In genomic region chr4:147683172-147683571, GRCh38 we compare ENCODE assay signal across 7 cellular contexts. TPM values are rescaled to one million over a fixed set of nuclear protein-coding genes. Genes with fewer than 3 reads are reported as not detected.
DNase-seq lines count a peak whose midpoint lies in the region; TF ChIP-seq lines count a peak whose summit lies in the region.

No MANE protein-coding gene starts in this region.

- peak overlapping the region; percentile 92 for H3K4me3 Mint-ChIP-seq in activated T-helper 1 cell treated with anti-CD3 and anti-CD28 coated beads, Interleukin-12 subunit alpha, Interleukin-12 subunit beta, Interleukin-2, Interleukin-4 antibody, amounts not matched to agents 30 ng/mL and 10 ng/mL and 1 ng/mL, durations not matched to agents 14 hours and 24 hours and 36 hours

- peak overlapping the region; percentile 88 for H3K4me3 ChIP-seq in GM08714 (ENCODE audit: low read length)
- peak overlapping the region; percentile 94 for H3K4me3 ChIP-seq in Loucy (ENCODE audit: low read length, poor library complexity, severe bottlenecking)
- H3K4me3 ChIP-seq in osteoblast (ENCODE audit: insufficient read depth, low read length) = peak overlapping the region; percentile 99

- H3K27me3 Mint-ChIP-seq in activated T-helper 1 cell treated with anti-CD3 and anti-CD28 coated beads, Interleukin-12 subunit alpha, Interleukin-12 subunit beta, Interleukin-2, Interleukin-4 antibody, amounts not matched to agents 30 ng/mL and 10 ng/mL and 1 ng/mL, durations not matched to agents 14 hours and 24 hours and 36 hours (ENCODE audit: insufficient read depth) = peaks cover 7% of the 10 kb centered on the region

- H3K9me2 ChIP-seq in Loucy (replicated peaks; ENCODE audit: low read depth, low read length) = no peaks in the 10 kb centered on the region

- H3F3A ChIP-seq in Loucy (ENCODE audit: low read depth) = no peaks in the 10 kb centered on the region

- H4K20me1 ChIP-seq in Loucy (ENCODE audit: insufficient read depth, low read length, poor library complexity, severe bottlenecking) (peaks cover 6% of the 10 kb centered on the region), osteoblast (ENCODE audit: insufficient read depth, low read length) (no peaks in the 10 kb centered on the region)

- H3K36me3 ChIP-seq in Loucy (ENCODE audit: insufficient read depth, low read length) = peaks cover 4% of the 10 kb centered on the region; the same call in 1 of the 2 replicates
- peaks cover 7% of the 10 kb centered on the region for H3K36me3 ChIP-seq in osteoblast (ENCODE audit: insufficient read depth, low read length)

- H3K4me2 ChIP-seq in Loucy (ENCODE audit: low read depth, low read length, poor library complexity, severe bottlenecking) = peak overlapping the region; percentile 92
- H3K4me2 ChIP-seq in osteoblast (ENCODE audit: insufficient read depth, low read length) = peak overlapping the region; percentile 99

- H3K9me3 Mint-ChIP-seq in activated T-helper 1 cell treated with anti-CD3 and anti-CD28 coated beads, Interleukin-12 subunit alpha, Interleukin-12 subunit beta, Interleukin-2, Interleukin-4 antibody, amounts not matched to agents 30 ng/mL and 10 ng/mL and 1 ng/mL, durations not matched to agents 14 hours and 24 hours and 36 hours = no peaks in the 10 kb centered on the region

- H3K9me3 ChIP-seq in Loucy (ENCODE audit: insufficient read depth, low read depth, low read length) = no peaks in the 10 kb centered on the region
- no peaks in the 10 kb centered on the region for H3K9me3 ChIP-seq in osteoblast (ENCODE audit: low read depth, low read length)

- TF ChIP-seq CTCF in Loucy (conservative IDR thresholded peaks at IDR 0.05; ENCODE audit: low read length) (no peak), osteoblast (IDR thresholded peaks at IDR 0.05; ENCODE audit: extremely low read depth, low read depth, low read length) (no peak)

- peaks cover 44% of the 10 kb centered on the region for H3K4me1 ChIP-seq in Loucy (ENCODE audit: insufficient read depth, low read length, poor library complexity, severe bottlenecking)
- peaks cover 10% of the 10 kb centered on the region for H3K4me1 ChIP-seq in osteoblast (ENCODE audit: insufficient read depth, low read length)

- H2AFZ ChIP-seq in Loucy (ENCODE audit: low read length) (peak overlapping the region; percentile 100; the same call in 1 of the 2 replicates), osteoblast (ENCODE audit: low read length) (peak overlapping the region; percentile 99)

- H3K27me3 ChIP-seq in Loucy (ENCODE audit: insufficient read depth, low read length, poor library complexity, severe bottlenecking) = no peaks in the 10 kb centered on the region
- no peaks in the 10 kb centered on the region for H3K27me3 ChIP-seq in osteoblast (ENCODE audit: insufficient read depth, low read length)

- intact Hi-C loops in activated T-helper 1 cell treated with anti-CD3 and anti-CD28 coated beads, Interleukin-12 subunit alpha, Interleukin-12 subunit beta, Interleukin-2, Interleukin-4 antibody, amounts not matched to agents 30 ng/mL and 10 ng/mL and 1 ng/mL, durations not matched to agents 14 hours and 24 hours and 36 hours (cut with micrococcal nuclease) = loop anchor here (5.0 to 10.0 kb wide), 2 partner anchors 168 to 759 kb away; partner anchors contain the start of gene NR3C2

- H3K36me3 Mint-ChIP-seq in activated T-helper 1 cell treated with anti-CD3 and anti-CD28 coated beads, Interleukin-12 subunit alpha, Interleukin-12 subunit beta, Interleukin-2, Interleukin-4 antibody, amounts not matched to agents 30 ng/mL and 10 ng/mL and 1 ng/mL, durations not matched to agents 14 hours and 24 hours and 36 hours (ENCODE audit: low read depth) = peaks cover 9% of the 10 kb centered on the region

- peaks cover 30% of the 10 kb centered on the region for H3K4me1 Mint-ChIP-seq in activated T-helper 1 cell treated with anti-CD3 and anti-CD28 coated beads, Interleukin-12 subunit alpha, Interleukin-12 subunit beta, Interleukin-2, Interleukin-4 antibody, amounts not matched to agents 30 ng/mL and 10 ng/mL and 1 ng/mL, durations not matched to agents 14 hours and 24 hours and 36 hours (ENCODE audit: low read depth)

- peak overlapping the region; percentile 90 for H3K27ac Mint-ChIP-seq in activated T-helper 1 cell treated with anti-CD3 and anti-CD28 coated beads, Interleukin-12 subunit alpha, Interleukin-12 subunit beta, Interleukin-2, Interleukin-4 antibody, amounts not matched to agents 30 ng/mL and 10 ng/mL and 1 ng/mL, durations not matched to agents 14 hours and 24 hours and 36 hours

- peak overlapping the region; percentile 95 for H3K27ac ChIP-seq in osteoblast (ENCODE audit: low read depth, low read length)

- H3K79me2 ChIP-seq in Loucy (ENCODE audit: insufficient read depth, low read length) (peaks cover 45% of the 10 kb centered on the region), osteoblast (ENCODE audit: insufficient read depth, low read length) (peaks cover 39% of the 10 kb centered on the region)

- no peak for DNase-seq in activated T-helper 1 cell treated with anti-CD3 and anti-CD28 coated beads, Interleukin-12 subunit alpha, Interleukin-12 subunit beta, Interleukin-2, Interleukin-4 antibody, amounts not matched to agents 30 ng/mL and 10 ng/mL and 1 ng/mL, durations not matched to agents 14 hours and 24 hours and 36 hours (ENCODE audit: low spot score)
- DNase-seq in glomerular visceral epithelial cell (ENCODE audit: extremely low spot score) = peak; percentile 26
- DNase-seq in osteoblast (ENCODE audit: insufficient read length, low spot score, missing footprints) = peak; percentile 45
- no peak for DNase-seq in middle frontal gyrus (ENCODE audit: extremely low spot score, low spot score)
- DNase-seq in mesenteric fat pad (ENCODE audit: low spot score) = no peak

- H3K9ac ChIP-seq in Loucy (ENCODE audit: low read depth, low read length, poor library complexity, severe bottlenecking) = peak overlapping the region; percentile 89

RNA-seq across cellular contexts. Expression of gene PRMT9, which starts 0.8 kb away (rescaled TPM):
- total RNA-seq in activated T-helper 1 cell treated with anti-CD3 and anti-CD28 coated beads, Interleukin-12 subunit alpha, Interleukin-12 subunit beta, Interleukin-2, Interleukin-4 antibody, amounts not matched to agents 30 ng/mL and 10 ng/mL and 1 ng/mL, durations not matched to agents 14 hours and 24 hours and 36 hours = 6.8 and 7.4 TPM in 2 replicates
- total RNA-seq in osteoblast (8.3 and 9.0 TPM in 2 replicates), mesenteric fat pad (11.5 TPM)

RNA-seq across cellular contexts. Expression of gene ARHGAP10, which starts 48.7 kb away (rescaled TPM):
- 7.4 and 8.6 TPM in 2 replicates for total RNA-seq in activated T-helper 1 cell treated with anti-CD3 and anti-CD28 coated beads, Interleukin-12 subunit alpha, Interleukin-12 subunit beta, Interleukin-2, Interleukin-4 antibody, amounts not matched to agents 30 ng/mL and 10 ng/mL and 1 ng/mL, durations not matched to agents 14 hours and 24 hours and 36 hours
- total RNA-seq in osteoblast (31.5 and 32.7 TPM in 2 replicates), mesenteric fat pad (43.4 TPM)

Comparison
In these comparisons a context has a peak if more than half of its experiments do, and no peak if none do; other contexts are left out.
1. DNase-seq: peak in glomerular visceral epithelial cell (single experiment) and osteoblast (single experiment); none in activated T-helper 1 cell treated with anti-CD3 and anti-CD28 coated beads, Interleukin-12 subunit alpha, Interleukin-12 subunit beta, Interleukin-2, Interleukin-4 antibody, amounts not matched to agents 30 ng/mL and 10 ng/mL and 1 ng/mL, durations not matched to agents 14 hours and 24 hours and 36 hours (single experiment), middle frontal gyrus (single experiment) and mesenteric fat pad (single experiment).
2. Peak in every context shown above with its lines, with median percentiles within 50 percentile points of each other: H3K4me3 ChIP-seq.